In the genomic region with DNA sequence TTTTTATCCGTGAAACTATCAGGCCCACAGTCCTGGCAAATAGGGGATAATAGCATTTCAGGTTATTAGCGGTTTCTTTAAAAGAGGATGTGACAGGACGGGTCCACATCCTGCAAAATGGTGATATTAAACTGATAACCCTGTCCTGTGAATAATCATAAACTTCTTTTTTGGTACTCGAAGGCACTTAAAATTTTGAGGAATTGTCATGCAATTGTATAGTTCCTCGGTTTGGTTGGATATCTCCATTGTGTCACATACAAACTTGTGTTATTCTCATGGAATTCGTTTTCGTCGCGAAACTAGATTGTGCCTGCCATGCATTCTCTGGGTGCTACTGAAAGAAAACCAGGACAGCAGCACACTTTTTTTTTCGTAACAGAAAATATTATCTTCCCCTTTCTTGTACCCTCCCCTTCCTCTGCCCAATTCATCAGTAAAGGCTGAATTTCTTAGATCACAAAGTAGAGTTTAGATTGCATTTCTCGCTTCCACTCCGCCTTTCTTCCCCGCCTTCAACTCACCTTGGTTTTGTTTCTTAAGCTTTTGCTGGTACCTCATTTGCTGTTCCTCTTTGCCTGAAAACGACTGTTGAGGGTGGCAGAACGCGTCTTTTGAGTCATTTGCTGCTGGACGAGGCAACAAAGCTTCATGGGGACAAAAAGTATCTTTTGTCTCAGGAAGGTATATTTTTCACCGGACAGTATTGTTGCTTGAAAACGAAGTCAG, we compare ENCODE assay signal across 8 cellular contexts. TPM values are rescaled to one million over a fixed set of nuclear protein-coding genes. Genes with fewer than 3 reads are reported as not detected.
DNase-seq lines count a peak whose midpoint lies in the region; ATAC-seq and TF ChIP-seq lines count a peak whose summit lies in the region.

No MANE protein-coding gene starts in this region.

- H3K4me3 Mint-ChIP-seq in progenitor cell of endocrine pancreas (ENCODE audit: low read depth): no peak overlapping the region

- TF ChIP-seq CTCF in Peyer's patch (IDR thresholded peaks at IDR 0.05): no peak
- no peak for TF ChIP-seq CTCF in esophagus squamous epithelium (IDR thresholded peaks at IDR 0.05)
- TF ChIP-seq CTCF in progenitor cell of endocrine pancreas (IDR thresholded peaks at IDR 0.05; ENCODE audit: unreplicated experiment): no peak

- H3K36me3 ChIP-seq in Peyer's patch (no peaks in the 10 kb centered on the region), esophagus squamous epithelium (no peaks in the 10 kb centered on the region)

- ATAC-seq in GM18868 (IDR thresholded peaks at IDR 0.05; ENCODE audit: unreplicated experiment): peak; percentile 18
- ATAC-seq in HG03432 (IDR thresholded peaks at IDR 0.05; ENCODE audit: unreplicated experiment): no peak
- ATAC-seq in HG02938 (IDR thresholded peaks at IDR 0.05; ENCODE audit: unreplicated experiment): no peak

- H3K4me3 ChIP-seq in Peyer's patch (peak overlapping the region; percentile 61 to 98 (median 72)), esophagus squamous epithelium (peak overlapping the region; percentile 90 to 99 (median 96))

- H3K9me3 Mint-ChIP-seq in progenitor cell of endocrine pancreas (ENCODE audit: low read depth): no peaks in the 10 kb centered on the region

- H3K4me1 ChIP-seq in Peyer's patch (no peaks in the 10 kb centered on the region), esophagus squamous epithelium (peaks cover 0 to 49% (median 9%) of the 10 kb centered on the region in 3 donors)

- H3K9me3 ChIP-seq in Peyer's patch (peaks cover 0 to 10% (median 0%) of the 10 kb centered on the region in 4 donors), esophagus squamous epithelium (peaks cover 0 to 5% (median 0%) of the 10 kb centered on the region in 3 donors)

- H3K27me3 ChIP-seq in Peyer's patch (no peaks in the 10 kb centered on the region), esophagus squamous epithelium (no peaks in the 10 kb centered on the region)

- TF ChIP-seq POLR2A in Peyer's patch (IDR thresholded peaks at IDR 0.05) (no peak), esophagus squamous epithelium (IDR thresholded peaks at IDR 0.05) (no peak)

- intact Hi-C loops in esophagus squamous epithelium (cut with DNase I): no loop called here

- H3K4me1 Mint-ChIP-seq in progenitor cell of endocrine pancreas (ENCODE audit: low read depth): peaks cover 25% of the 10 kb centered on the region

- peak overlapping the region; percentile 93 for H3K27ac Mint-ChIP-seq in progenitor cell of endocrine pancreas

- DNase-seq in Ammon's horn (ENCODE audit: low spot score): peak; percentile 7
- no peak for DNase-seq in Peyer's patch
- DNase-seq in esophagus squamous epithelium (lab: John Stamatoyannopoulos, UW): no peak
- DNase-seq in progenitor cell of endocrine pancreas (ENCODE audit: low spot score, unreplicated experiment): no peak
- no peak for DNase-seq in NCI-H526 (lab: John Stamatoyannopoulos, UW)

- H3K27me3 Mint-ChIP-seq in progenitor cell of endocrine pancreas: no peaks in the 10 kb centered on the region

- H3K27ac ChIP-seq in Peyer's patch (peak overlapping the region; percentile 71 to 92 (median 86)), esophagus squamous epithelium (peak overlapping the region; percentile 84 to 92 (median 89))

- 10 to 20% methylated on average over 19 of the region's 19 CpGs for WGBS in esophagus squamous epithelium, 2 donors

- no peaks in the 10 kb centered on the region for H3K36me3 Mint-ChIP-seq in progenitor cell of endocrine pancreas (ENCODE audit: insufficient read depth)

RNA-seq across cellular contexts. Expression of gene CERS6, which starts 1.3 kb away (rescaled TPM):
- total RNA-seq in Peyer's patch (100 to 1,000 TPM in 1 of 4 donors, 10 to 100 TPM in 3; 28.1 to 110 (median 96.7) TPM), esophagus squamous epithelium (10 to 100 TPM; 17.6 to 31.1 (median 24.1) TPM), progenitor cell of endocrine pancreas (32.5 and 34.0 TPM in 2 replicates)
